ENCODE assay signal across 1 cellular context in genomic region chr1:65245290-65245689, GRCh38.
TF ChIP-seq lines count a peak whose summit lies in the region.

No MANE protein-coding gene starts in this region.

TF ChIP-seq in K562, 482 proteins besides CTCF, POLR2A, EP300 and RAD21 (continued from another document):
- TF ChIP-seq, protein P1, sequence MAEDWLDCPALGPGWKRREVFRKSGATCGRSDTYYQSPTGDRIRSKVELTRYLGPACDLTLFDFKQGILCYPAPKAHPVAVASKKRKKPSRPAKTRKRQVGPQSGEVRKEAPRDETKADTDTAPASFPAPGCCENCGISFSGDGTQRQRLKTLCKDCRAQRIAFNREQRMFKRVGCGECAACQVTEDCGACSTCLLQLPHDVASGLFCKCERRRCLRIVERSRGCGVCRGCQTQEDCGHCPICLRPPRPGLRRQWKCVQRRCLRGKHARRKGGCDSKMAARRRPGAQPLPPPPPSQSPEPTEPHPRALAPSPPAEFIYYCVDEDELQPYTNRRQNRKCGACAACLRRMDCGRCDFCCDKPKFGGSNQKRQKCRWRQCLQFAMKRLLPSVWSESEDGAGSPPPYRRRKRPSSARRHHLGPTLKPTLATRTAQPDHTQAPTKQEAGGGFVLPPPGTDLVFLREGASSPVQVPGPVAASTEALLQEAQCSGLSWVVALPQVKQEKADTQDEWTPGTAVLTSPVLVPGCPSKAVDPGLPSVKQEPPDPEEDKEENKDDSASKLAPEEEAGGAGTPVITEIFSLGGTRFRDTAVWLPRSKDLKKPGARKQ (CRISPR knock-in tag; IDR thresholded peaks at IDR 0.05) = no peak
- no peak for TF ChIP-seq DNMT1 (IDR thresholded peaks at IDR 0.05)
- no peak for TF ChIP-seq ZFX (CRISPR knock-in tag; IDR thresholded peaks at IDR 0.05)
- no peak for TF ChIP-seq CBX8 (IDR thresholded peaks at IDR 0.05; ENCODE audit: borderline replicate concordance, extremely low read depth, low read depth, low read length, poor library complexity, severe bottlenecking)
- TF ChIP-seq TCFL5 (CRISPR knock-in tag; conservative IDR thresholded peaks at IDR 0.05) = no peak
- TF ChIP-seq BCL6 (CRISPR knock-in tag; IDR thresholded peaks at IDR 0.05) = no peak
- no peak for TF ChIP-seq ZNF24 (IDR thresholded peaks at IDR 0.05)
- no peak for TF ChIP-seq GMEB1 (CRISPR knock-in tag; IDR thresholded peaks at IDR 0.05)
- no peak for TF ChIP-seq HDAC2 (IDR thresholded peaks at IDR 0.05)
- no peak for TF ChIP-seq STAT5A (IDR thresholded peaks at IDR 0.05; ENCODE audit: borderline replicate concordance, low read length)
- TF ChIP-seq OTX1 (CRISPR knock-in tag; IDR thresholded peaks at IDR 0.05) = no peak
- TF ChIP-seq CBFA2T3 (IDR thresholded peaks at IDR 0.05) = peak; percentile 62
- no peak for TF ChIP-seq ZNF239 (CRISPR knock-in tag; IDR thresholded peaks at IDR 0.05)
- TF ChIP-seq, protein P2, sequence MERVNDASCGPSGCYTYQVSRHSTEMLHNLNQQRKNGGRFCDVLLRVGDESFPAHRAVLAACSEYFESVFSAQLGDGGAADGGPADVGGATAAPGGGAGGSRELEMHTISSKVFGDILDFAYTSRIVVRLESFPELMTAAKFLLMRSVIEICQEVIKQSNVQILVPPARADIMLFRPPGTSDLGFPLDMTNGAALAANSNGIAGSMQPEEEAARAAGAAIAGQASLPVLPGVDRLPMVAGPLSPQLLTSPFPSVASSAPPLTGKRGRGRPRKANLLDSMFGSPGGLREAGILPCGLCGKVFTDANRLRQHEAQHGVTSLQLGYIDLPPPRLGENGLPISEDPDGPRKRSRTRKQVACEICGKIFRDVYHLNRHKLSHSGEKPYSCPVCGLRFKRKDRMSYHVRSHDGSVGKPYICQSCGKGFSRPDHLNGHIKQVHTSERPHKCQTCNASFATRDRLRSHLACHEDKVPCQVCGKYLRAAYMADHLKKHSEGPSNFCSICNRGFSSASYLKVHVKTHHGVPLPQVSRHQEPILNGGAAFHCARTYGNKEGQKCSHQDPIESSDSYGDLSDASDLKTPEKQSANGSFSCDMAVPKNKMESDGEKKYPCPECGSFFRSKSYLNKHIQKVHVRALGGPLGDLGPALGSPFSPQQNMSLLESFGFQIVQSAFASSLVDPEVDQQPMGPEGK (CRISPR knock-in tag; IDR thresholded peaks at IDR 0.05; ENCODE audit: borderline replicate concordance) = no peak
- no peak for TF ChIP-seq MYNN (IDR thresholded peaks at IDR 0.05)
- TF ChIP-seq MYNN (CRISPR knock-in tag; IDR thresholded peaks at IDR 0.05) = no peak
